ENCODE assay signal across 8 cellular contexts in genomic region chr14:54773171-54774006, GRCh38.
DNase-seq lines count a peak whose midpoint lies in the region; ATAC-seq and TF ChIP-seq lines count a peak whose summit lies in the region.

No MANE protein-coding gene starts in this region.

- H3K27me3 ChIP-seq in CD8-positive, alpha-beta memory T cell (ENCODE audit: insufficient read depth, low read length, poor library complexity, severe bottlenecking), result no peaks in the 10 kb centered on the region
- no peaks in the 10 kb centered on the region for H3K27me3 ChIP-seq in IMR-90 (ENCODE audit: control insufficient read depth, insufficient read depth, low read length)
- H3K27me3 ChIP-seq in Peyer's patch, result no peaks in the 10 kb centered on the region
- H3K27me3 ChIP-seq in stomach, result no peaks in the 10 kb centered on the region

- TF ChIP-seq POLR2A in IMR-90 (IDR thresholded peaks at IDR 0.05; ENCODE audit: low read depth, low read length) (peak; percentile 63), Peyer's patch (IDR thresholded peaks at IDR 0.05) (no peak), stomach (IDR thresholded peaks at IDR 0.05) (no peak)

- no peak overlapping the region for H3K27ac ChIP-seq in CD8-positive, alpha-beta memory T cell (ENCODE audit: low read depth, low read length)
- H3K27ac ChIP-seq in IMR-90 (ENCODE audit: insufficient read depth, low read length), result peak overlapping the region; percentile 85
- H3K27ac ChIP-seq in Peyer's patch, result peak overlapping the region; percentile 46 to 85 (median 70)
- H3K27ac ChIP-seq in stomach, result peak overlapping the region; percentile 67 to 89 (median 84)

- H2AK5ac ChIP-seq in IMR-90 (ENCODE audit: low read depth, low read length), result peak overlapping the region; percentile 88

- no peaks in the 10 kb centered on the region for H3K36me3 Mint-ChIP-seq in CD8-positive, alpha-beta memory T cell
- H3K36me3 Mint-ChIP-seq in nephron progenitor cell (ENCODE audit: low read depth), result no peaks in the 10 kb centered on the region

- DNase-seq in CD8-positive, alpha-beta memory T cell, result peak; percentile 20 to 60 (median 40)
- DNase-seq in IMR-90, result peak; percentile 100
- peak; percentile 48 to 88 (median 77) for DNase-seq in Peyer's patch
- peak; percentile 48 for DNase-seq in activated T-helper 9 cell treated with anti-CD3 and anti-CD28 coated beads, Interleukin-2, amount 50 U/mL, for 16 hours (ENCODE audit: low read depth)
- DNase-seq in fibroblast of the conjunctiva (ENCODE audit: low read depth), result peak; percentile 99
- DNase-seq in nephron progenitor cell, result peak; percentile 60
- peak; percentile 59 for DNase-seq in stomach

- peaks cover 13% of the 10 kb centered on the region for H3K9me1 ChIP-seq in IMR-90 (ENCODE audit: insufficient read depth, low read length)

- H3K4me2 ChIP-seq in IMR-90 (ENCODE audit: low read depth, low read length), result peak overlapping the region; percentile 50

- peak overlapping the region; percentile 94 for H4K91ac ChIP-seq in IMR-90 (ENCODE audit: insufficient read depth, low read depth, low read length)

- peak overlapping the region; percentile 80 for H2BK15ac ChIP-seq in IMR-90 (ENCODE audit: low read depth, low read length)

- peak overlapping the region; percentile 94 for H2BK5ac ChIP-seq in IMR-90 (ENCODE audit: low read depth, low read length, poor library complexity, severe bottlenecking)

- H3K9me3 ChIP-seq in CD8-positive, alpha-beta memory T cell (ENCODE audit: low read length), result no peaks in the 10 kb centered on the region
- no peaks in the 10 kb centered on the region for H3K9me3 ChIP-seq in IMR-90 (ENCODE audit: control insufficient read depth, insufficient read depth, low read length)
- no peaks in the 10 kb centered on the region for H3K9me3 ChIP-seq in Peyer's patch
- H3K9me3 ChIP-seq in stomach, result no peaks in the 10 kb centered on the region

- H2AFZ ChIP-seq in IMR-90 (replicated peaks; ENCODE audit: low read length, poor library complexity), result peak overlapping the region; percentile 79

- H3K14ac ChIP-seq in IMR-90 (replicated peaks; ENCODE audit: low read depth, low read length), result peak overlapping the region; percentile 96

- POLR2A ChIA-PET in CD8-positive, alpha-beta memory T cell (lab: Charles Lee), result interaction anchor here (0.9 to 1.5 kb wide), 3 partner anchors 206 to 209 kb away, joined by 3 to 5 read pairs (median 3); partner anchors contain the start of gene SAMD4A
- POLR2A ChIA-PET in IMR-90 (lab: Charles Lee; ENCODE audit: unreplicated experiment), result interaction anchor here (0.6 to 1.0 kb wide), 4 partner anchors 87 to 207 kb away, joined by 3 to 9 read pairs (median 4); partner anchors contain the start of gene SAMD4A

- peak overlapping the region in 5 of 7 donors; percentile 1 to 75 (median 24) for H3K4me3 Mint-ChIP-seq in CD8-positive, alpha-beta memory T cell
- peak overlapping the region; percentile 67 for H3K4me3 Mint-ChIP-seq in nephron progenitor cell

- peak; percentile 92 for TF ChIP-seq CTCF in IMR-90 (conservative IDR thresholded peaks at IDR 0.05; ENCODE audit: low read depth, low read length)
- TF ChIP-seq CTCF in Peyer's patch (IDR thresholded peaks at IDR 0.05), result peak in 5 of 6 experiments; percentile 50 to 75 (median 73)
- TF ChIP-seq CTCF in nephron progenitor cell (IDR thresholded peaks at IDR 0.05), result peak; percentile 48
- TF ChIP-seq CTCF in stomach (IDR thresholded peaks at IDR 0.05), result peak in 5 of 7 experiments; percentile 45 to 77 (median 51)

- H2BK120ac ChIP-seq in IMR-90 (ENCODE audit: low read depth, low read length), result peak overlapping the region; percentile 96

- H3K9me3 Mint-ChIP-seq in CD8-positive, alpha-beta memory T cell, result no peaks in the 10 kb centered on the region
- no peaks in the 10 kb centered on the region for H3K9me3 Mint-ChIP-seq in nephron progenitor cell

- dilution Hi-C loops in IMR-90 (cut with HindIII; ENCODE audit: low sequenced_read_pairs, unreplicated experiment), result no loop called here

- H3K23ac ChIP-seq in IMR-90 (ENCODE audit: low read depth, low read length), result peak overlapping the region; percentile 91

- H3K4ac ChIP-seq in IMR-90 (ENCODE audit: low read depth, low read length), result peak overlapping the region; percentile 94

- 18% methylated on average over 10 of the region's 19 CpGs; no CpG with 5 or more reads in 1 of the 2 experiments for WGBS in IMR-90 (ENCODE audit: extremely low coverage in 2 of 2, insufficient read length in 1 of 2), 2 experiments
- 21 to 25% (median 22%) methylated on average over 16 to 19 of the region's 19 CpGs for WGBS in stomach, 5 donors

- H3K27me3 Mint-ChIP-seq in CD8-positive, alpha-beta memory T cell, result peaks cover 10 to 17% of the 10 kb centered on the region in 2 donors
- H3K27me3 Mint-ChIP-seq in nephron progenitor cell (ENCODE audit: low read depth, poor library complexity), result peaks cover 8% of the 10 kb centered on the region

- peaks cover 8% of the 10 kb centered on the region; the same call in 1 of the 2 replicates for H4K20me1 ChIP-seq in IMR-90 (ENCODE audit: insufficient read depth, low read length)

- in situ Hi-C loops in IMR-90 (cut with MboI; ENCODE audit: low sequenced_read_pairs), result loop anchor here (5.0 kb wide), 2 partner anchors 86 to 206 kb away; partner anchors contain the start of gene SAMD4A

- peaks cover 21% of the 10 kb centered on the region for H3K4me1 ChIP-seq in CD8-positive, alpha-beta memory T cell (ENCODE audit: insufficient read depth, low read length)
- H3K4me1 ChIP-seq in IMR-90 (ENCODE audit: control insufficient read depth, insufficient read depth, low read length), result peaks cover 32% of the 10 kb centered on the region
- H3K4me1 ChIP-seq in Peyer's patch, result peaks cover 0 to 19% (median 5%) of the 10 kb centered on the region in 4 donors
- H3K4me1 ChIP-seq in stomach, result peaks cover 7 to 41% (median 27%) of the 10 kb centered on the region in 4 donors

- CTCF ChIA-PET in CD8-positive, alpha-beta memory T cell (lab: Charles Lee), result interaction anchor here (0.5 to 6.4 kb wide), 24 partner anchors 8 to 1479 kb away, joined by 3 to 114 read pairs (median 4); partner anchors contain the start of genes CDKN3, GMFB and SAMD4A
- CTCF ChIA-PET in IMR-90 (lab: Yijun Ruan, JAX), result interaction anchor here (0.7 to 2.6 kb wide), 15 partner anchors 11 to 406 kb away, joined by 3 to 17 read pairs (median 4); partner anchors contain the start of gene SAMD4A

- peaks cover 30 to 73% of the 10 kb centered on the region in 2 experiments for H3K79me1 ChIP-seq in IMR-90 (ENCODE audit: low read depth in 1 of 2, low read length in 2 of 2)

- peak overlapping the region; percentile 94 for H2BK20ac ChIP-seq in IMR-90 (ENCODE audit: low read depth, low read length)

- peak overlapping the region; percentile 94 for H2AK9ac ChIP-seq in IMR-90 (replicated peaks; ENCODE audit: low read depth, low read length, poor library complexity)

- intact Hi-C loops in IMR-90 (cut with micrococcal nuclease), result loop anchor here (1.0 to 5.0 kb wide), 5 partner anchors 87 to 271 kb away; no protein-coding TSS in a partner anchor
- intact Hi-C loops in stomach (cut with DNase I; ENCODE audit: low total_unique reads), result no loop called here

- ATAC-seq in GM21390 (IDR thresholded peaks at IDR 0.05; ENCODE audit: unreplicated experiment), result peak; percentile 55
- peak; percentile 88 for ATAC-seq in IMR-90 (ENCODE audit: low read depth)

- H4K5ac ChIP-seq in IMR-90 (ENCODE audit: low read depth, low read length), result peak overlapping the region; percentile 62

- TF ChIP-seq EP300 in stomach (IDR thresholded peaks at IDR 0.05), result peak; percentile 71

- peak; percentile 87 for TF ChIP-seq RAD21 in IMR-90 (IDR thresholded peaks at IDR 0.05; ENCODE audit: low read length)

- H3K36me3 ChIP-seq in CD8-positive, alpha-beta memory T cell (ENCODE audit: insufficient read depth, low read length), result no peaks in the 10 kb centered on the region
- H3K36me3 ChIP-seq in IMR-90 (ENCODE audit: control insufficient read depth, insufficient read depth, low read length) (peaks cover 35% of the 10 kb centered on the region), Peyer's patch (peaks cover 0 to 8% (median 0%) of the 10 kb centered on the region in 3 donors), stomach (peaks cover 0 to 59% (median 24%) of the 10 kb centered on the region in 4 donors)

- H3K4me3 ChIP-seq in CD8-positive, alpha-beta memory T cell (ENCODE audit: low read length), result peak overlapping the region; percentile 25
- H3K4me3 ChIP-seq in IMR-90 (ENCODE audit: insufficient read depth, low read depth, low read length) (no peak overlapping the region), Peyer's patch (no peak overlapping the region), stomach (no peak overlapping the region)

- peak overlapping the region in 6 of 8 donors; percentile 3 to 74 (median 38) for H3K27ac Mint-ChIP-seq in CD8-positive, alpha-beta memory T cell
- H3K27ac Mint-ChIP-seq in nephron progenitor cell, result peak overlapping the region; percentile 93

- peak overlapping the region; percentile 62 for H3K18ac ChIP-seq in IMR-90 (ENCODE audit: low read depth, low read length)

- BruUV-seq in IMR-90 (replicated peaks; lab: Mats Ljungman, UMichigan), result no TSS peak

- H3K9ac ChIP-seq in IMR-90 (ENCODE audit: low read depth, low read length), result peak overlapping the region; percentile 66

- H4K8ac ChIP-seq in IMR-90 (ENCODE audit: low read depth in 2 of 2, low read length in 2 of 2), result peak overlapping the region; percentile 68 to 96

- peaks cover 25 to 33% (median 31%) of the 10 kb centered on the region in 3 donors for H3K4me1 Mint-ChIP-seq in CD8-positive, alpha-beta memory T cell
- peaks cover 20% of the 10 kb centered on the region for H3K4me1 Mint-ChIP-seq in nephron progenitor cell

- peak overlapping the region; percentile 96 for H3K56ac ChIP-seq in IMR-90 (ENCODE audit: extremely low read depth, insufficient read depth, low read length)

TF ChIP-seq in IMR-90, 13 proteins besides CTCF, POLR2A, EP300 and RAD21 (continues in another document):
- TF ChIP-seq BHLHE40 (IDR thresholded peaks at IDR 0.05; ENCODE audit: low read depth, low read length) (peak; percentile 99), MAFK (IDR thresholded peaks at IDR 0.05; ENCODE audit: low read depth, low read length) (peak; percentile 55; the same call in 1 of the 2 replicates), MXI1 (IDR thresholded peaks at IDR 0.05; ENCODE audit: borderline replicate concordance, low read depth, low read length) (peak; percentile 93), NFE2L2 (IDR thresholded peaks at IDR 0.05; ENCODE audit: low read depth, low read length) (no peak), CHD1 (IDR thresholded peaks at IDR 0.05; ENCODE audit: low read depth, low read length) (peak; percentile 80; the same call in 1 of the 2 replicates), USF2 (IDR thresholded peaks at IDR 0.05; ENCODE audit: low read depth, low read length) (peak; percentile 93), MAZ (IDR thresholded peaks at IDR 0.05; ENCODE audit: borderline replicate concordance, low read depth, low read length) (0 out of 2 replicates have a peak, but pooled peaks have one; percentile 64)

Comparison
In these comparisons a context has a peak if more than half of its experiments do, and no peak if none do; other contexts are left out.
1. DNase-seq: peak in every context shown above with its lines; median percentile 100 in IMR-90; 99 in fibroblast of the conjunctiva; 77 in Peyer's patch; 60 in nephron progenitor cell; 59 in stomach; 48 in activated T-helper 9 cell treated with anti-CD3 and anti-CD28 coated beads, Interleukin-2, amount 50 U/mL, for 16 hours; 40 in CD8-positive, alpha-beta memory T cell.